18 cellular contexts compared by ENCODE assay signal in the genomic region with DNA sequence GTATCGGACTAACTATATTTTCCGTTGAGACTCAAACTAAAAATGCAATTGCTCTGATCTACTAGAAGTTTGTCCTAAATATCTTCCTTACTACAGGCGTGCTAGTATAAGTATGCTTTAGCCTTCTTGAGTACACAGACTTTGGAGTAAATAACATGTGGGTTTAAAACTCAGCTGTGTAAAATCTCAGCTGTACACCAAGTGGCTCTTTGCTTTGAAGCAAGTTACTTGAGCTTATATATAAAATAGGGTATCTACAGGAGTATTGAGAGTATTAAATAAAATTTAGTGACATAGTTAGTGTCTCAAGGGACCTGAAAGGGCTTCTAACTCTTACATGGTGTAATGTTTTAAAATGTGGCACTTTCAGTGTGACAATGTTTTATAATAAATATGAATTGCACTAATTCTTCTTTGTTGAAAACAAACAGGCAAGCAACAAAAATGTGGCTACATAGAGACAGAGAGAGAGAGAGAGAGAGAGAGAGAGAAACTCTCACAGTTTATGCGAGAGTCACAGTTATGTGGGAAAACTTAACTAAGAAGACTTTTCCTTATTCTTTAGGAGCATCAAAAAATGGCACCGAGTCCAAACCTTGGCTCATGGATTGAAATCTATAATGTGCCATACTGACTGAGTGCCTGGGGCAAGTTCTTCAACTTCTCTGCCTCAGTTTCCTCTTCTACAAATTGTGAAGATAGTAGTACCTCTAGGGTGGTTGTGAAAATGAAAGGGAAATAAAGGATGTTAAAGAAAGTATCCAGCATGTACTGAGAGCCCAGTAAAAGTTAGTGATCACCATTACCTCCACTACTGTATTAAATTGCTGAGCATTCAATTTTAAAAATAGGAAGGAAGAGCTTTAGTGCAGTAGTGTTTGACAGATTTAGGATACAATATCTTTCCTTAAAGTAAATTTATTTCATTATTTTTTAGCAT.
DNase-seq lines count a peak whose midpoint lies in the region; ATAC-seq, FAIRE-seq and TF ChIP-seq lines count a peak whose summit lies in the region.
"Had no signal": no experiment of that assay in that cellular context is flagged by ENCODE, and none has a peak within 500 bp of the region (broad histone marks: within the 10 kb centered on the region; RNA-seq: fewer than 3 reads in every experiment).

No MANE protein-coding gene starts in this region.

- in situ Hi-C loops in K562 (cut with MboI) = no loop called here

- H3K36me3 ChIP-seq in HUES64 (ENCODE audit: insufficient read depth, low read length) (no peaks in the 10 kb centered on the region), K562 (ENCODE audit: control insufficient read depth, insufficient read depth, low read length) (no peaks in the 10 kb centered on the region), mesodermal cell (ENCODE audit: control insufficient read depth, insufficient read depth, low read length) (no peaks in the 10 kb centered on the region), suprapubic skin (no peaks in the 10 kb centered on the region)
- H3K36me3 ChIP-seq: neutrophil had no signal

- CTCF ChIA-PET in K562 (lab: Yijun Ruan, JAX; ENCODE audit: low intra/inter-chr PET ratio) = no interaction called here

- DNase-seq in K562 (ENCODE audit: extremely low read depth in 1 of 4, low spot score in 3 of 4) (no peak), suprapubic skin (ENCODE audit: low spot score in 2 of 2) (no peak)
- DNase-seq in activated naive CD4-positive, alpha-beta T cell treated with anti-CD3 and anti-CD28 coated beads, Interleukin-2, amount 50 U/mL, for 72 hours (ENCODE audit: low spot score in 2 of 2) = no peak
- DNase-seq: activated CD4-positive, alpha-beta T cell treated with anti-CD3 and anti-CD28 coated beads for 1 hour; Caco-2; effector memory CD8-positive, alpha-beta T cell; NCI-H1436 treated with DMSO at 0.1 percent for 48 hours; stimulated activated CD4-positive, alpha-beta T cell treated with anti-CD3 and anti-CD28 coated beads, Interleukin-1b, Interleukin-23, amount 100 ng/mL, for 48 hours; stimulated activated naive CD8-positive, alpha-beta T cell treated with anti-CD3 and anti-CD28 coated beads, Interleukin-15, Interleukin-2, amounts not matched to agents 100 U/mL and 50 U/mL, for 24 hours had no signal

- no peaks in the 10 kb centered on the region for H3K9me1 ChIP-seq in K562 (ENCODE audit: control insufficient read depth, insufficient read depth, low read length)

- no peak for ATAC-seq in K562
- no peak for ATAC-seq in HG03280 (IDR thresholded peaks at IDR 0.05; ENCODE audit: unreplicated experiment)
- ATAC-seq in activated naive CD4-positive, alpha-beta T cell treated with anti-CD3 and anti-CD28 coated beads, Interleukin-2, amount 50 U/mL, for 72 hours = no peak
- no peak for ATAC-seq in HG02678 (IDR thresholded peaks at IDR 0.05; ENCODE audit: unreplicated experiment)
- ATAC-seq: effector memory CD8-positive, alpha-beta T cell; Panc1; stimulated activated naive CD8-positive, alpha-beta T cell treated with anti-CD3 and anti-CD28 coated beads, Interleukin-15, Interleukin-2, amounts not matched to agents 100 U/mL and 50 U/mL, for 24 hours had no signal

- H3K9ac ChIP-seq in HUES64 (ENCODE audit: low read depth, low read length) = peak overlapping the region; percentile 62; the same call in 1 of the 2 replicates
- H3K9ac ChIP-seq in K562 (ENCODE audit: insufficient read depth in 1 of 2, low read depth in 2 of 2, low read length in 2 of 2) = no peak overlapping the region

- no peak for TF ChIP-seq EP300 in K562 (IDR thresholded peaks at IDR 0.05; ENCODE audit: low read length)
- TF ChIP-seq EP300 in suprapubic skin (IDR thresholded peaks at IDR 0.05) = no peak

- H3K27ac ChIP-seq in HUES64 (ENCODE audit: low read depth, low read length) (peak overlapping the region; percentile 92), K562 (ENCODE audit: extremely low read depth, low read depth, low read length) (no peak overlapping the region), mesodermal cell (ENCODE audit: low read depth, low read length, severe bottlenecking) (peak overlapping the region; percentile 68), suprapubic skin (peak overlapping the region; percentile 31)
- H3K27ac ChIP-seq: neutrophil had no signal

- no peak for TF ChIP-seq CTCF in K562 (IDR thresholded peaks at IDR 0.05 in 2 of 3, conservative IDR thresholded peaks at IDR 0.05 in 1 of 3; ENCODE audit: insufficient read depth in 2 of 3, low read depth in 1 of 3, low read length in 3 of 3)
- no peak for TF ChIP-seq CTCF in suprapubic skin (IDR thresholded peaks at IDR 0.05)

- H3K4me3 ChIP-seq in HUES64 (ENCODE audit: low read length) (no peak overlapping the region), K562 (no peak overlapping the region), mesodermal cell (ENCODE audit: extremely low read depth, insufficient read depth, low read length, poor library complexity, severe bottlenecking) (no peak overlapping the region), suprapubic skin (no peak overlapping the region)

- no TSS peak for BruUV-seq in K562 (replicated peaks; lab: Mats Ljungman, UMichigan)

- no peak overlapping the region for H3K4me2 ChIP-seq in K562 (ENCODE audit: insufficient read depth, low read length)

- POLR2A ChIA-PET in K562 (lab: Yijun Ruan, JAX) = no interaction called here

- H3K27me3 ChIP-seq in HUES64 (ENCODE audit: insufficient read depth, low read length) (no peaks in the 10 kb centered on the region), K562 (ENCODE audit: control insufficient read depth in 2 of 2, insufficient read depth in 2 of 2, low read length in 2 of 2) (peaks cover 0 to 4% of the 10 kb centered on the region in 2 experiments; a peak in 2 of 5 replicates), suprapubic skin (no peaks in the 10 kb centered on the region)

- H3K9me3 ChIP-seq in HUES64 (ENCODE audit: insufficient read depth, low read depth, low read length) (no peaks in the 10 kb centered on the region), K562 (replicated peaks; ENCODE audit: control insufficient read depth, insufficient read depth, low read depth, low read length) (no peaks in the 10 kb centered on the region), mesodermal cell (ENCODE audit: control insufficient read depth, low read length) (no peaks in the 10 kb centered on the region), suprapubic skin (no peaks in the 10 kb centered on the region)
- H3K9me3 ChIP-seq: Caco-2, neutrophil had no signal

- no peak for TF ChIP-seq POLR2A in K562 (conservative IDR thresholded peaks at IDR 0.05)
- TF ChIP-seq POLR2A in suprapubic skin (IDR thresholded peaks at IDR 0.05) = no peak

- no peaks in the 10 kb centered on the region for H4K20me1 ChIP-seq in K562 (replicated peaks; ENCODE audit: control insufficient read depth, insufficient read depth, low read length)

- no peaks in the 10 kb centered on the region for H3K36me3 Mint-ChIP-seq in activated naive CD4-positive, alpha-beta T cell treated with anti-CD3 and anti-CD28 coated beads, Interleukin-2, amount 50 U/mL, for 72 hours
- H3K36me3 Mint-ChIP-seq: mesothelial cell of epicardium had no signal

- no peak overlapping the region for H3K27ac Mint-ChIP-seq in activated naive CD4-positive, alpha-beta T cell treated with anti-CD3 and anti-CD28 coated beads, Interleukin-2, amount 50 U/mL, for 72 hours
- H3K27ac Mint-ChIP-seq: effector memory CD8-positive, alpha-beta T cell had no signal

- H3K4me1 ChIP-seq in HUES64 (ENCODE audit: insufficient read depth, low read length) (peaks cover 76% of the 10 kb centered on the region), K562 (replicated peaks in 1 of 2; ENCODE audit: control insufficient read depth in 2 of 2, insufficient read depth in 2 of 2, low read length in 2 of 2) (no peaks in the 10 kb centered on the region), mesodermal cell (ENCODE audit: control insufficient read depth, insufficient read depth, low read length, poor library complexity, severe bottlenecking) (peaks cover 32% of the 10 kb centered on the region), suprapubic skin (peaks cover 5% of the 10 kb centered on the region)

- no peaks in the 10 kb centered on the region for H3K9me3 Mint-ChIP-seq in activated naive CD4-positive, alpha-beta T cell treated with anti-CD3 and anti-CD28 coated beads, Interleukin-2, amount 50 U/mL, for 72 hours
- H3K9me3 Mint-ChIP-seq: central memory CD8-positive, alpha-beta T cell; mesothelial cell of epicardium had no signal

- intact Hi-C loops in K562 (cut with micrococcal nuclease) = no loop called here

- H2AFZ ChIP-seq in K562 (ENCODE audit: low read depth, low read length) = no peak overlapping the region

- FAIRE-seq in K562 (lab: Jason Lieb, UNC) = no peak
- FAIRE-seq: GM19239 had no signal

- 57% methylated on average over 5 of the region's 5 CpGs for WGBS in HUES64
- 0% methylated on average over 5 of the region's 5 CpGs for WGBS in K562 (ENCODE audit: insufficient coverage, low coverage, missing lambda C conversion rate)
- WGBS in mesodermal cell (ENCODE audit: insufficient coverage in 2 of 2), 2 experiments = 80 to 100% methylated on average over 1 of the region's 5 CpGs
- WGBS in suprapubic skin = 68% methylated on average over 5 of the region's 5 CpGs

- no peak for TF ChIP-seq RAD21 in K562 (CRISPR knock-in tag; conservative IDR thresholded peaks at IDR 0.05 in 1 of 2, IDR thresholded peaks at IDR 0.05 in 1 of 2)

- no peaks in the 10 kb centered on the region for H3K79me2 ChIP-seq in K562 (ENCODE audit: control insufficient read depth, insufficient read depth, low read length)

TF ChIP-seq in K562, 482 proteins besides CTCF, POLR2A, EP300 and RAD21 (continues in another document):
- TF ChIP-seq, protein P1, sequence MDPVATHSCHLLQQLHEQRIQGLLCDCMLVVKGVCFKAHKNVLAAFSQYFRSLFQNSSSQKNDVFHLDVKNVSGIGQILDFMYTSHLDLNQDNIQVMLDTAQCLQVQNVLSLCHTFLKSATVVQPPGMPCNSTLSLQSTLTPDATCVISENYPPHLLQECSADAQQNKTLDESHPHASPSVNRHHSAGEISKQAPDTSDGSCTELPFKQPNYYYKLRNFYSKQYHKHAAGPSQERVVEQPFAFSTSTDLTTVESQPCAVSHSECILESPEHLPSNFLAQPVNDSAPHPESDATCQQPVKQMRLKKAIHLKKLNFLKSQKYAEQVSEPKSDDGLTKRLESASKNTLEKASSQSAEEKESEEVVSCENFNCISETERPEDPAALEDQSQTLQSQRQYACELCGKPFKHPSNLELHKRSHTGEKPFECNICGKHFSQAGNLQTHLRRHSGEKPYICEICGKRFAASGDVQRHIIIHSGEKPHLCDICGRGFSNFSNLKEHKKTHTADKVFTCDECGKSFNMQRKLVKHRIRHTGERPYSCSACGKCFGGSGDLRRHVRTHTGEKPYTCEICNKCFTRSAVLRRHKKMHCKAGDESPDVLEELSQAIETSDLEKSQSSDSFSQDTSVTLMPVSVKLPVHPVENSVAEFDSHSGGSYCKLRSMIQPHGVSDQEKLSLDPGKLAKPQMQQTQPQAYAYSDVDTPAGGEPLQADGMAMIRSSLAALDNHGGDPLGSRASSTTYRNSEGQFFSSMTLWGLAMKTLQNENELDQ (CRISPR knock-in tag; IDR thresholded peaks at IDR 0.05; ENCODE audit: borderline replicate concordance) = no peak
- TF ChIP-seq ZNF316 (IDR thresholded peaks at IDR 0.05) (peak; percentile 71), MAFK (IDR thresholded peaks at IDR 0.05; ENCODE audit: low read length) (peak; percentile 4; the same call in 1 of the 2 replicates)
